Comparison of ENCODE assay signal across 11 cellular contexts in the genomic region with DNA sequence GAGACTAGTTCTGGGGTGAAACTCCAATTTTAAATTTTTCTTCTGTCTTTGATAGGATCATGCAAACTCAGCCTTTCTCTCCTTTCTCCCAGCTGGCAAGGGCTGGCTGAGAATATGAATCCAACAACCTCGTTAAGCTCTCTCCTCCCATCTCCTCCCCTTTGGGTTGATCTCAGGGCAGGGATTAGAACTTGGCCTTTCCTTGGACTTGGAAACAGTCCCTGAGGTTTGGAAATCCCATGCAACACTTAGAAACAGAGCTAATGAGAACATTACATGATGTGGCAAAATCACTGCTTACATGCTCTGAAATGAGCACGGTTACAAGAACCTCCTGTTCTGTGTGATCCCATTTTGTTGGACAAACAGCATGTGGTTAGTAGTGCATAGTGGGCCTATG. TPM values are rescaled to one million over a fixed set of nuclear protein-coding genes. Genes with fewer than 3 reads are reported as not detected.
A peak's percentile ranks its signal among the peaks of the same experiment; 100 is the strongest.
DNase-seq lines count a peak whose midpoint lies in the region; ATAC-seq and TF ChIP-seq lines count a peak whose summit lies in the region.
"Had no signal": no experiment of that assay in that cellular context is flagged by ENCODE, and none has a peak within 500 bp of the region (broad histone marks: within the 10 kb centered on the region; RNA-seq: fewer than 3 reads in every experiment).

No MANE protein-coding gene starts in this region.

- peak; percentile 84 for TF ChIP-seq EP300 in stomach (IDR thresholded peaks at IDR 0.05)

- peaks cover 35% of the 10 kb centered on the region for H3K27me3 Mint-ChIP-seq in HFFc6 (ENCODE audit: insufficient read depth)

- no peak for TF ChIP-seq POLR2A in stomach (IDR thresholded peaks at IDR 0.05)

- H3K27ac Mint-ChIP-seq in HFFc6, result no peak overlapping the region
- H3K27ac Mint-ChIP-seq: natural killer cell; T-helper 1 cell treated with Interleukin-12 subunit alpha and Interleukin-12 subunit beta and Interleukin-4 antibody, amounts not matched to agents 30 μg/mL and 1 μg/mL, for 36 hours had no signal

- intact Hi-C loops in lower lobe of right lung (cut with DNase I), result no loop called here
- intact Hi-C loops in stomach (cut with DNase I; ENCODE audit: low total_unique reads), result no loop called here

- DNase-seq in GM04504 (ENCODE audit: low read depth) (peak; percentile 61), lower lobe of right lung (no peak), stomach (no peak), GF-D8 (lab: John Stamatoyannopoulos, UW) (no peak), HFFc6 (no peak), DMS153 treated with DMSO at 0.1 percent for 48 hours (lab: John Stamatoyannopoulos, UW; ENCODE audit: unreplicated experiment) (no peak), OCI-M2 (lab: John Stamatoyannopoulos, UW; ENCODE audit: unreplicated experiment) (no peak)
- DNase-seq: activated CD4-positive, alpha-beta T cell treated with anti-CD3 and anti-CD28 coated beads for 48 hours; natural killer cell had no signal

- H3K4me3 ChIP-seq in lower lobe of right lung (no peak overlapping the region), stomach (no peak overlapping the region)

- H3K27me3 ChIP-seq in lower lobe of right lung (ENCODE audit: low read depth) (no peaks in the 10 kb centered on the region), stomach (no peaks in the 10 kb centered on the region)

- no peak for TF ChIP-seq CTCF in lower lobe of right lung (IDR thresholded peaks at IDR 0.05)
- no peak for TF ChIP-seq CTCF in stomach (IDR thresholded peaks at IDR 0.05)
- TF ChIP-seq CTCF in HFFc6 (IDR thresholded peaks at IDR 0.05), result no peak

- H3K27ac ChIP-seq in lower lobe of right lung (no peak overlapping the region), stomach (peak overlapping the region in 4 of 5 donors; percentile 66 to 88 (median 77))

- peaks cover under 1% of the 10 kb centered on the region; the same call in 1 of the 2 replicates for H3K4me1 Mint-ChIP-seq in HFFc6 (ENCODE audit: low read depth)
- H3K4me1 Mint-ChIP-seq: natural killer cell had no signal

- peaks cover 5% of the 10 kb centered on the region for H3K4me1 ChIP-seq in lower lobe of right lung
- peaks cover 7 to 66% (median 36%) of the 10 kb centered on the region in 4 donors for H3K4me1 ChIP-seq in stomach

- no peak overlapping the region for H3K4me3 Mint-ChIP-seq in HFFc6
- H3K4me3 Mint-ChIP-seq: natural killer cell; T-helper 1 cell treated with Interleukin-12 subunit alpha and Interleukin-12 subunit beta and Interleukin-4 antibody, amounts not matched to agents 30 μg/mL and 1 μg/mL, for 36 hours had no signal

- peak; percentile 37 for ATAC-seq in esophagus mucosa
- ATAC-seq in lower lobe of right lung, result peak; percentile 65 to 71
- ATAC-seq: natural killer cell had no signal

- 26 to 53% (median 33%) methylated on average over 2 of the region's 2 CpGs for WGBS in stomach, 5 donors

- H3K36me3 ChIP-seq in lower lobe of right lung (peaks cover 4% of the 10 kb centered on the region), stomach (peaks cover 0 to 6% (median 0%) of the 10 kb centered on the region in 4 donors)

- no peaks in the 10 kb centered on the region for H3K9me3 Mint-ChIP-seq in HFFc6
- H3K9me3 Mint-ChIP-seq: natural killer cell; T-helper 1 cell treated with Interleukin-12 subunit alpha and Interleukin-12 subunit beta and Interleukin-4 antibody, amounts not matched to agents 30 μg/mL and 1 μg/mL, for 36 hours had no signal

- no peaks in the 10 kb centered on the region for H3K36me3 Mint-ChIP-seq in HFFc6 (ENCODE audit: low read depth)
- H3K36me3 Mint-ChIP-seq: natural killer cell had no signal

- H3K9me3 ChIP-seq in lower lobe of right lung (no peaks in the 10 kb centered on the region), stomach (no peaks in the 10 kb centered on the region)

RNA-seq across cellular contexts. Expression of a gene that starts 31.6 kb away (rescaled TPM):
- total RNA-seq in esophagus mucosa (7.0 TPM), lower lobe of right lung (42.5 TPM), stomach (1,000 to 10,000 TPM in 1 of 5 donors, 100 to 1,000 TPM in 1, 10 to 100 TPM in 3; 47.2 to 2,520 (median 84.1) TPM)
- polyA plus RNA-seq in stomach, result 10 to 100 TPM in 2 of 3 donors, 1 to 10 TPM in 1; 6.1 to 15.0 (median 11.9) TPM
- total RNA-seq in HFFc6 (2021; fragmentation: NEBNext Ultra II Directional; extraction: Animal tissue kit (Norgen Biotek cat#: 25700)), result 1 to 10 TPM; 1.0 to 2.1 (median 1.3) TPM

RNA-seq across cellular contexts. Expression of a gene that starts 50.6 kb away (rescaled TPM):
- total RNA-seq in esophagus mucosa, result 32.0 TPM
- 20.5 TPM for total RNA-seq in lower lobe of right lung
- 10 to 100 TPM; 13.8 to 27.2 (median 16.9) TPM for total RNA-seq in stomach
- polyA plus RNA-seq in stomach, result 10 to 100 TPM; 18.4 to 20.6 (median 18.8) TPM
- total RNA-seq in HFFc6 (2021; fragmentation: NEBNext Ultra II Directional; extraction: Animal tissue kit (Norgen Biotek cat#: 25700)), result 10 to 100 TPM; 19.3 to 30.4 (median 21.8) TPM

RNA-seq across cellular contexts. Expression of a gene that starts 54.7 kb away (rescaled TPM):
- total RNA-seq in esophagus mucosa (14.2 TPM), lower lobe of right lung (9.6 TPM), stomach (10 to 100 TPM in 4 of 5 donors, not detected in 1; 12.3 to 28.1 (median 22.0) TPM)
- polyA plus RNA-seq in stomach, result 10 to 100 TPM; 17.0 to 33.3 (median 22.3) TPM
- total RNA-seq in HFFc6 (2021; fragmentation: NEBNext Ultra II Directional; extraction: Animal tissue kit (Norgen Biotek cat#: 25700)), result 10 to 100 TPM; 12.3 to 17.1 (median 13.3) TPM
